ENCODE assay signal across 11 cellular contexts in genomic region chr2:85015653-85016360, GRCh38. TPM values are rescaled to one million over a fixed set of nuclear protein-coding genes. Genes with fewer than 3 reads are reported as not detected.
A peak's percentile ranks its signal among the peaks of the same experiment; 100 is the strongest.
DNase-seq lines count a peak whose midpoint lies in the region; ATAC-seq and FAIRE-seq lines count a peak whose summit lies in the region.
"Had no signal": no experiment of that assay in that cellular context is flagged by ENCODE, and none has a peak within 500 bp of the region (broad histone marks: within the 10 kb centered on the region; RNA-seq: fewer than 3 reads in every experiment).

No MANE protein-coding gene starts in this region.

- no peak overlapping the region for H3K4ac ChIP-seq in mesenchymal stem cell (ENCODE audit: low read depth in 1 of 2, low read length in 2 of 2)

- H3K14ac ChIP-seq in mesenchymal stem cell (ENCODE audit: low read length in 2 of 2), result no peak overlapping the region

- no peak overlapping the region for H2BK15ac ChIP-seq in mesenchymal stem cell (ENCODE audit: low read depth, poor library complexity, severe bottlenecking)

- no peak overlapping the region for H2BK12ac ChIP-seq in mesenchymal stem cell (ENCODE audit: low read length in 2 of 2)

- H3K9ac ChIP-seq in mesenchymal stem cell (ENCODE audit: low read length), result peak overlapping the region; percentile 71

- H3K4me1 Mint-ChIP-seq in activated naive CD8-positive, alpha-beta T cell treated with anti-CD3 and anti-CD28 coated beads, Interleukin-2, amount 50 U/mL, for 24 hours, result peaks cover 81% of the 10 kb centered on the region

- no CpG with 5 or more reads among the region's 7 CpGs for WGBS in mesenchymal stem cell

- peak overlapping the region in 1 of 2 experiments; percentile 5 for H3K4me3 ChIP-seq in mesenchymal stem cell (ENCODE audit: insufficient read depth in 1 of 2, low read depth in 1 of 2, low read length in 2 of 2)

- H4K91ac ChIP-seq in mesenchymal stem cell (ENCODE audit: low read length), result no peak overlapping the region

- no peak overlapping the region for H2AK5ac ChIP-seq in mesenchymal stem cell (ENCODE audit: low read length, severe bottlenecking)

- no peak overlapping the region for H2BK120ac ChIP-seq in mesenchymal stem cell (ENCODE audit: low read depth, low read length)

- H2BK5ac ChIP-seq in mesenchymal stem cell (ENCODE audit: low read depth, low read length, poor library complexity, severe bottlenecking), result no peak overlapping the region

- H3K4me3 Mint-ChIP-seq in activated naive CD8-positive, alpha-beta T cell treated with anti-CD3 and anti-CD28 coated beads, Interleukin-2, amount 50 U/mL, for 24 hours, result no peak overlapping the region

- no peak for DNase-seq in activated naive CD8-positive, alpha-beta T cell treated with anti-CD3 and anti-CD28 coated beads, Interleukin-2, amount 50 U/mL, for 24 hours
- peak; percentile 65 for DNase-seq in mesenchymal stem cell
- no peak for DNase-seq in activated effector memory CD4-positive, alpha-beta T cell treated with anti-CD3 and anti-CD28 coated beads, Interleukin-2, amount 50 U/mL, for 16 hours
- no peak for DNase-seq in GDM1 (lab: John Stamatoyannopoulos, UW)
- DNase-seq: glutamatergic neuron, NCI-H187 treated with DMSO at 0.1 percent for 48 hours, nucleus accumbens had no signal

- peaks cover 6% of the 10 kb centered on the region for H3K4me1 ChIP-seq in mesenchymal stem cell (ENCODE audit: control insufficient read depth, insufficient read depth, low read depth, low read length)

- H3K9me3 Mint-ChIP-seq in activated naive CD8-positive, alpha-beta T cell treated with anti-CD3 and anti-CD28 coated beads, Interleukin-2, amount 50 U/mL, for 24 hours, result no peaks in the 10 kb centered on the region

- peak; percentile 23 for FAIRE-seq in A204.1 (lab: Jason Lieb, UNC)
- FAIRE-seq in G401.6 (lab: Jason Lieb, UNC), result peak; percentile 37

- peak overlapping the region; percentile 74 for H3K27ac Mint-ChIP-seq in activated naive CD8-positive, alpha-beta T cell treated with anti-CD3 and anti-CD28 coated beads, Interleukin-2, amount 50 U/mL, for 24 hours

- H2AFZ ChIP-seq in mesenchymal stem cell (ENCODE audit: low read depth, low read length), result no peak overlapping the region

- no peaks in the 10 kb centered on the region for H3K79me1 ChIP-seq in mesenchymal stem cell (replicated peaks; ENCODE audit: low read length, poor library complexity, severe bottlenecking)

- H3K36me3 Mint-ChIP-seq in activated naive CD8-positive, alpha-beta T cell treated with anti-CD3 and anti-CD28 coated beads, Interleukin-2, amount 50 U/mL, for 24 hours (ENCODE audit: low read depth), result peaks cover 14% of the 10 kb centered on the region

- H3K23ac ChIP-seq in mesenchymal stem cell (ENCODE audit: low read length in 2 of 2), result no peak overlapping the region

- no peaks in the 10 kb centered on the region for H3K27me3 ChIP-seq in mesenchymal stem cell (ENCODE audit: control insufficient read depth in 1 of 2, insufficient read depth in 1 of 2, low read length in 2 of 2)

- no peak overlapping the region for H3K4me2 ChIP-seq in mesenchymal stem cell (ENCODE audit: low read length, poor library complexity, severe bottlenecking)

- H3K36me3 ChIP-seq in mesenchymal stem cell (ENCODE audit: control insufficient read depth in 1 of 2, insufficient read depth in 2 of 2, low read depth in 1 of 2, low read length in 2 of 2), result peaks cover 0 to 3% of the 10 kb centered on the region in 2 experiments

- no peaks in the 10 kb centered on the region for H3K27me3 Mint-ChIP-seq in activated naive CD8-positive, alpha-beta T cell treated with anti-CD3 and anti-CD28 coated beads, Interleukin-2, amount 50 U/mL, for 24 hours

- H3K9me3 ChIP-seq in mesenchymal stem cell (ENCODE audit: control insufficient read depth, low read length), result no peaks in the 10 kb centered on the region

- ATAC-seq in activated naive CD8-positive, alpha-beta T cell treated with anti-CD3 and anti-CD28 coated beads, Interleukin-2, amount 50 U/mL, for 24 hours, result no peak
- ATAC-seq in HG03025 (IDR thresholded peaks at IDR 0.05; ENCODE audit: low FRiP score, unreplicated experiment) (no peak), GM21367 (IDR thresholded peaks at IDR 0.05; ENCODE audit: unreplicated experiment) (no peak)

- no peak overlapping the region for H3K18ac ChIP-seq in mesenchymal stem cell (ENCODE audit: low read depth in 1 of 2, low read length in 2 of 2)

- H3K27ac ChIP-seq in mesenchymal stem cell (ENCODE audit: low read length, poor library complexity, severe bottlenecking), result no peak overlapping the region

- H4K8ac ChIP-seq in mesenchymal stem cell (ENCODE audit: low read length), result no peak overlapping the region

RNA-seq across cellular contexts. Expression of gene KCMF1, which starts 44.8 kb away (rescaled TPM):
- polyA plus RNA-seq in mesenchymal stem cell (2013, experiment 1 of 2), result 33.7 TPM
- 36.1 TPM for polyA plus RNA-seq in mesenchymal stem cell (2013, experiment 2 of 2)
